28 cellular contexts compared by ENCODE assay signal in the genomic region with DNA sequence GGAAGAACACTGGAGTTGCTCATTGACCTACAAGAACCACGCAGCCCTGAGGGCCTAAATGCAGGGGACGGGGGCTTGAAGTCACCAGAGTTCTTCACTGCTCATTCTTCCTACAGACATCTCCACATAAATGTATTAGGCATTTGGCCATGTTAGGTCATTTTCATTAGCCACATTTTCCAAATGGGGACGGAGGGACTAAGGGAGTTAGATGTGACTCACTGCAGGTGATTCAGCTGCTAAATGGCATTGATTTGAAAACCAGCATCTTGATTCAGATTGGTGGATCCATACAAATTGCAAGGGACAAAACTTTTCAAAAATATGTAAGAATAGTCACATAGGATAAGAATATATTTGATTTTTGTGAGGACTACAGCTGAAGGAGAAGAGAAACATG.
"Had no signal": no experiment of that assay in that cellular context is flagged by ENCODE, and none has a peak within 500 bp of the region (broad histone marks: within the 10 kb centered on the region; RNA-seq: fewer than 3 reads in every experiment).

No MANE protein-coding gene starts in this region.

- H3K27me3 ChIP-seq: breast epithelium, colonic mucosa, dorsolateral prefrontal cortex, esophagus squamous epithelium, gastroesophageal sphincter, heart left ventricle, uterus had no signal

- H3K4me3 Mint-ChIP-seq: activated B cell treated with CpG ODN at 0.5 μM for 24 hours; activated CD4-positive, alpha-beta T cell treated with anti-CD3 and anti-CD28 coated beads for 36 hours; activated naive CD8-positive, alpha-beta T cell treated with anti-CD3 and anti-CD28 coated beads for 36 hours; activated T-cell treated with anti-CD3 and anti-CD28 coated beads, Interleukin-2, amount 50 U/mL, for 24 hours; activated T-helper 17 cell treated with anti-CD3 and anti-CD28 coated beads, Interleukin-2, amount 50 U/mL, for 72 hours; effector memory CD8-positive, alpha-beta T cell; stimulated activated memory B cell treated with anti-CD40 and anti-IgM and Interleukin-4, amounts not matched to agents 10 μg/mL and 1 μg/mL and 100 μg/mL, for 72 hours had no signal

- FAIRE-seq: astrocyte, endothelial cell of umbilical vein, TTC549 had no signal

- H3K4me1 ChIP-seq: breast epithelium, colonic mucosa, gastroesophageal sphincter, heart left ventricle, left ventricle myocardium inferior, right lobe of liver, uterus had no signal

- H3K27ac Mint-ChIP-seq: activated B cell treated with CpG ODN at 0.5 μM for 24 hours; activated CD4-positive, alpha-beta T cell treated with anti-CD3 and anti-CD28 coated beads for 36 hours; activated naive CD8-positive, alpha-beta T cell treated with anti-CD3 and anti-CD28 coated beads for 36 hours; activated T-cell treated with anti-CD3 and anti-CD28 coated beads, Interleukin-2, amount 50 U/mL, for 24 hours; activated T-helper 17 cell treated with anti-CD3 and anti-CD28 coated beads, Interleukin-2, amount 50 U/mL, for 72 hours; effector memory CD8-positive, alpha-beta T cell; stimulated activated memory B cell treated with anti-CD40 and anti-IgM and Interleukin-4, amounts not matched to agents 10 μg/mL and 1 μg/mL and 100 μg/mL, for 72 hours had no signal

- H3K4me3 ChIP-seq: breast epithelium, colonic mucosa, dorsolateral prefrontal cortex, esophagus squamous epithelium, gastroesophageal sphincter, heart left ventricle, left ventricle myocardium inferior, right lobe of liver, skin epidermis, uterus had no signal

- H3K36me3 ChIP-seq: breast epithelium, colonic mucosa, esophagus squamous epithelium, gastroesophageal sphincter, heart left ventricle, left ventricle myocardium inferior, right lobe of liver, uterus had no signal

- H3K4me1 Mint-ChIP-seq: activated B cell treated with CpG ODN at 0.5 μM for 24 hours; activated CD4-positive, alpha-beta T cell treated with anti-CD3 and anti-CD28 coated beads for 36 hours; activated naive CD8-positive, alpha-beta T cell treated with anti-CD3 and anti-CD28 coated beads for 36 hours; activated T-helper 17 cell treated with anti-CD3 and anti-CD28 coated beads, Interleukin-2, amount 50 U/mL, for 72 hours; stimulated activated memory B cell treated with anti-CD40 and anti-IgM and Interleukin-4, amounts not matched to agents 10 μg/mL and 1 μg/mL and 100 μg/mL, for 72 hours had no signal

- H3K27me3 Mint-ChIP-seq: activated B cell treated with CpG ODN at 0.5 μM for 24 hours; activated CD4-positive, alpha-beta T cell treated with anti-CD3 and anti-CD28 coated beads for 36 hours; activated naive CD8-positive, alpha-beta T cell treated with anti-CD3 and anti-CD28 coated beads for 36 hours; activated T-cell treated with anti-CD3 and anti-CD28 coated beads, Interleukin-2, amount 50 U/mL, for 24 hours; activated T-helper 17 cell treated with anti-CD3 and anti-CD28 coated beads, Interleukin-2, amount 50 U/mL, for 72 hours; effector memory CD8-positive, alpha-beta T cell; stimulated activated memory B cell treated with anti-CD40 and anti-IgM and Interleukin-4, amounts not matched to agents 10 μg/mL and 1 μg/mL and 100 μg/mL, for 72 hours had no signal

- H3K27ac ChIP-seq: colonic mucosa, dorsolateral prefrontal cortex, gastroesophageal sphincter, heart left ventricle, left ventricle myocardium inferior, right lobe of liver, skin epidermis, uterus had no signal

- ATAC-seq: activated CD4-positive, alpha-beta T cell treated with anti-CD3 and anti-CD28 coated beads for 36 hours; activated T-helper 17 cell treated with anti-CD3 and anti-CD28 coated beads, Interleukin-2, amount 50 U/mL, for 72 hours; effector memory CD8-positive, alpha-beta T cell; gastroesophageal sphincter; heart left ventricle; right lobe of liver; stimulated activated memory B cell treated with anti-CD40 and anti-IgM and Interleukin-4, amounts not matched to agents 10 μg/mL and 1 μg/mL and 100 μg/mL, for 72 hours had no signal

- H3K9me3 ChIP-seq: breast epithelium, colonic mucosa, esophagus squamous epithelium, heart left ventricle, right lobe of liver, uterus had no signal

- H3K9me3 Mint-ChIP-seq: activated T-cell treated with anti-CD3 and anti-CD28 coated beads, Interleukin-2, amount 50 U/mL, for 24 hours; activated T-helper 17 cell treated with anti-CD3 and anti-CD28 coated beads, Interleukin-2, amount 50 U/mL, for 72 hours; effector memory CD8-positive, alpha-beta T cell; stimulated activated memory B cell treated with anti-CD40 and anti-IgM and Interleukin-4, amounts not matched to agents 10 μg/mL and 1 μg/mL and 100 μg/mL, for 72 hours had no signal

- DNase-seq: activated B cell treated with CpG ODN at 0.5 μM for 24 hours; activated CD4-positive, alpha-beta T cell treated with anti-CD3 and anti-CD28 coated beads for 36 hours; activated CD4-positive, alpha-beta T cell treated with anti-CD3 and anti-CD28 coated beads, Interleukin-2, amount 50 U/mL, for 4 hours; activated CD8-positive, alpha-beta memory T cell treated with anti-CD3 and anti-CD28 coated beads for 24 hours; activated CD8-positive, alpha-beta memory T cell treated with anti-CD3 and anti-CD28 coated beads, Interleukin-2, amount 50 U/mL, for 4 hours; activated naive CD4-positive, alpha-beta T cell; activated naive CD8-positive, alpha-beta T cell treated with anti-CD3 and anti-CD28 coated beads for 36 hours; activated T-cell treated with anti-CD3 and anti-CD28 coated beads, Interleukin-2, amount 50 U/mL, for 24 hours; colonic mucosa; dorsolateral prefrontal cortex; effector memory CD8-positive, alpha-beta T cell; esophagus squamous epithelium; heart left ventricle; left ventricle myocardium inferior; midbrain; occipital lobe; right lobe of liver; stimulated activated CD4-positive, alpha-beta T cell treated with anti-CD3 and anti-CD28 coated beads, Interleukin-2, amount 100 ng/mL, for 24 hours; T-helper 1 cell; uterus had no signal
